1 cellular context compared by ENCODE assay signal in the genomic region with DNA sequence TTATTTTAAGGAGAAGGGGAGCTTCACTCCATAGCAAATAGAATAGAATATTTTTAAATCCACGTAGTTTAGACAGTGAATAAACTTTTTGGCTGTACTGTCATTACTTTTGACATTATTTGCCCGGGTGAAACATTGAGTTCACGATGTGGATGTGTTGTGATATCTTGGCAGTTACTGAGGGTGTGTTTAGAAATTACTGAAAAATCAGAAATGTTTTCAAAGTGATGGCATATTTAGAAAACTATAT.
TF ChIP-seq lines count a peak whose summit lies in the region.

No MANE protein-coding gene starts in this region.

TF ChIP-seq in WTC11, 78 proteins besides CTCF, POLR2A, EP300 and RAD21 (continued from another document):
- TF ChIP-seq, protein P1, sequence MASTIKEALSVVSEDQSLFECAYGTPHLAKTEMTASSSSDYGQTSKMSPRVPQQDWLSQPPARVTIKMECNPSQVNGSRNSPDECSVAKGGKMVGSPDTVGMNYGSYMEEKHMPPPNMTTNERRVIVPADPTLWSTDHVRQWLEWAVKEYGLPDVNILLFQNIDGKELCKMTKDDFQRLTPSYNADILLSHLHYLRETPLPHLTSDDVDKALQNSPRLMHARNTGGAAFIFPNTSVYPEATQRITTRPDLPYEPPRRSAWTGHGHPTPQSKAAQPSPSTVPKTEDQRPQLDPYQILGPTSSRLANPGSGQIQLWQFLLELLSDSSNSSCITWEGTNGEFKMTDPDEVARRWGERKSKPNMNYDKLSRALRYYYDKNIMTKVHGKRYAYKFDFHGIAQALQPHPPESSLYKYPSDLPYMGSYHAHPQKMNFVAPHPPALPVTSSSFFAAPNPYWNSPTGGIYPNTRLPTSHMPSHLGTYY (CRISPR knock-in tag; IDR thresholded peaks at IDR 0.05), result no peak
- TF ChIP-seq, protein P2, sequence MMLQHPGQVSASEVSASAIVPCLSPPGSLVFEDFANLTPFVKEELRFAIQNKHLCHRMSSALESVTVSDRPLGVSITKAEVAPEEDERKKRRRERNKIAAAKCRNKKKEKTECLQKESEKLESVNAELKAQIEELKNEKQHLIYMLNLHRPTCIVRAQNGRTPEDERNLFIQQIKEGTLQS (CRISPR knock-in tag; conservative IDR thresholded peaks at IDR 0.05), result no peak
- no peak for TF ChIP-seq SOX15 (CRISPR knock-in tag; IDR thresholded peaks at IDR 0.05)
